In the genomic region with DNA sequence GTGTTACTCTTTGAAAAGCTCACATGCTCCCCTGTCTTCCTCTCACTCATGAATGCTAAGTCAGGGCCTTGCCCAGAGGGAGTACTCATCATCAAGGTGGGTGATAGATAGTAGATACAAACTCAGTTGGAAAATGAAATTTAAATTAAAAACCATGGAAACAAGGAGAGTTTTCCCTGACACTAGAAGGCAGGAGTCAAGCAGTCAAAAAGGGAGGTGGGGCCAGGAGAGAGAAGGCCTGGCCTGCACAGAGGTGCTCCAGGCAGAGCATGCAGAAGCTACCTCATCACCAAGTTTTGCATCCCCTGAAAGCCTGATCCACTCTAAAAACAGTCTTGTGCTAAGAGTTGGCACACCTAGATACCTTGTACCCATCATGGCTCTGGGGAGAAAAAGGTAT, we compare ENCODE assay signal across 11 cellular contexts.
DNase-seq lines count a peak whose midpoint lies in the region; ATAC-seq and TF ChIP-seq lines count a peak whose summit lies in the region.
"Had no signal": no experiment of that assay in that cellular context is flagged by ENCODE, and none has a peak within 500 bp of the region (broad histone marks: within the 10 kb centered on the region; RNA-seq: fewer than 3 reads in every experiment).

No MANE protein-coding gene starts in this region.

- CTCF ChIA-PET in SK-N-SH (lab: Yijun Ruan, JAX) = no interaction called here
- CTCF ChIA-PET in OCI-LY7 (lab: Charles Lee; ENCODE audit: unreplicated experiment) = no interaction called here

- BruUV-seq in OCI-LY7 (replicated peaks; lab: Mats Ljungman, UMichigan) = no TSS peak

- TF ChIP-seq RAD21 in SK-N-SH (IDR thresholded peaks at IDR 0.05; ENCODE audit: low read length) = 0 out of 2 replicates have a peak, but pooled peaks have one; percentile 14

- ATAC-seq in SK-N-SH treated with all-trans-retinoic acid at 6 μM for 48 hours = no peak; the same call in 2 of the 3 replicates
- peak; percentile 57 for ATAC-seq in foreskin keratinocyte
- peak; percentile 47 for ATAC-seq in upper lobe of right lung
- ATAC-seq: stimulated activated naive CD8-positive, alpha-beta T cell treated with anti-CD3 and anti-CD28 coated beads, Interleukin-15, amount 100 ng/mL, for 72 hours had no signal

- H2AFZ ChIP-seq in SK-N-SH (ENCODE audit: low read depth) (no peak overlapping the region), OCI-LY7 (ENCODE audit: low read length) (no peak overlapping the region)

- DNase-seq in SK-N-SH = no peak
- no peak for DNase-seq in OCI-LY7 (ENCODE audit: low spot score)
- DNase-seq in foreskin keratinocyte = peak in 1 of 2 donors; percentile 15
- no peak for DNase-seq in upper lobe of right lung
- DNase-seq in ovary = no peak
- no peak for DNase-seq in activated naive CD4-positive, alpha-beta T cell treated with anti-CD3 and anti-CD28 coated beads, Interleukin-2, amount 50 U/mL, for 16 hours
- no peak for DNase-seq in A172 (ENCODE audit: low spot score)
- DNase-seq: C1 segment of cervical spinal cord; mesenchymal stem cell; stimulated activated naive CD8-positive, alpha-beta T cell treated with anti-CD3 and anti-CD28 coated beads, Interleukin-15, amount 100 ng/mL, for 72 hours had no signal

- H4K20me1 ChIP-seq in SK-N-SH (ENCODE audit: insufficient read depth) (no peaks in the 10 kb centered on the region), OCI-LY7 (ENCODE audit: insufficient read depth, low read length) (no peaks in the 10 kb centered on the region)

- POLR2A ChIA-PET in SK-N-SH (lab: Yijun Ruan, JAX) (no interaction called here), OCI-LY7 (lab: Charles Lee) (no interaction called here)

- H3K36me3 ChIP-seq in SK-N-SH (replicated peaks in 1 of 2; ENCODE audit: control insufficient read depth in 1 of 2, insufficient read depth in 2 of 2, low read length in 1 of 2) (no peaks in the 10 kb centered on the region), OCI-LY7 (ENCODE audit: insufficient read depth, low read length) (no peaks in the 10 kb centered on the region), upper lobe of right lung (no peaks in the 10 kb centered on the region), ovary (no peaks in the 10 kb centered on the region)

- H3F3A ChIP-seq in SK-N-SH (replicated peaks; ENCODE audit: insufficient read depth) = no peaks in the 10 kb centered on the region

- no peak overlapping the region for H3K4me2 ChIP-seq in SK-N-SH
- H3K4me2 ChIP-seq in OCI-LY7 (ENCODE audit: low read length) = no peak overlapping the region

- intact Hi-C loops in OCI-LY7 (cut with micrococcal nuclease; ENCODE audit: unreplicated experiment) (no loop called here), upper lobe of right lung (cut with DNase I) (no loop called here), ovary (cut with DNase I) (no loop called here)

- no peaks in the 10 kb centered on the region for H3K4me1 ChIP-seq in SK-N-SH (ENCODE audit: control insufficient read depth in 1 of 2, insufficient read depth in 2 of 2, low read depth in 1 of 2, low read length in 1 of 2)
- no peaks in the 10 kb centered on the region for H3K4me1 ChIP-seq in OCI-LY7 (ENCODE audit: insufficient read depth, low read length, poor library complexity, severe bottlenecking)
- H3K4me1 ChIP-seq in foreskin keratinocyte = no peaks in the 10 kb centered on the region
- no peaks in the 10 kb centered on the region for H3K4me1 ChIP-seq in upper lobe of right lung
- H3K4me1 ChIP-seq in ovary (ENCODE audit: insufficient read depth) = no peaks in the 10 kb centered on the region

- TF ChIP-seq POLR2A in ovary (IDR thresholded peaks at IDR 0.05) = no peak

- no peaks in the 10 kb centered on the region for H3K9me3 ChIP-seq in SK-N-SH
- H3K9me3 ChIP-seq in OCI-LY7 (ENCODE audit: low read length) = no peaks in the 10 kb centered on the region
- H3K9me3 ChIP-seq in upper lobe of right lung = no peaks in the 10 kb centered on the region
- no peaks in the 10 kb centered on the region for H3K9me3 ChIP-seq in ovary

- no peak overlapping the region for H3K9ac ChIP-seq in SK-N-SH

- TF ChIP-seq CTCF in SK-N-SH (IDR thresholded peaks at IDR 0.05) = peak; percentile 25; the same call in 1 of the 2 replicates
- 0 out of 2 replicates have a peak, but pooled peaks have one; percentile 24 for TF ChIP-seq CTCF in OCI-LY7 (conservative IDR thresholded peaks at IDR 0.05; ENCODE audit: low read length)
- TF ChIP-seq CTCF in foreskin keratinocyte (conservative IDR thresholded peaks at IDR 0.05) = peak; percentile 68
- TF ChIP-seq CTCF in upper lobe of right lung (IDR thresholded peaks at IDR 0.05) = peak; percentile 6
- TF ChIP-seq CTCF in ovary (IDR thresholded peaks at IDR 0.05) = no peak

- no peaks in the 10 kb centered on the region for H3K9me2 ChIP-seq in SK-N-SH
- no peaks in the 10 kb centered on the region for H3K9me2 ChIP-seq in OCI-LY7 (ENCODE audit: insufficient read depth, low read length)

- H3K27me3 ChIP-seq in SK-N-SH (ENCODE audit: insufficient read depth) = no peaks in the 10 kb centered on the region
- peaks cover 23% of the 10 kb centered on the region for H3K27me3 ChIP-seq in foreskin keratinocyte
- H3K27me3 ChIP-seq in upper lobe of right lung = no peaks in the 10 kb centered on the region
- H3K27me3 ChIP-seq in ovary = no peaks in the 10 kb centered on the region

- H3K27ac ChIP-seq in SK-N-SH (ENCODE audit: low read depth in 2 of 2, low read length in 1 of 2) = no peak overlapping the region
- H3K27ac ChIP-seq in OCI-LY7 (ENCODE audit: low read depth, low read length, poor library complexity, severe bottlenecking) = no peak overlapping the region
- H3K27ac ChIP-seq in foreskin keratinocyte = no peak overlapping the region
- H3K27ac ChIP-seq in upper lobe of right lung = no peak overlapping the region
- no peak overlapping the region for H3K27ac ChIP-seq in ovary

- H3K4me3 ChIP-seq in SK-N-SH (ENCODE audit: low read depth in 2 of 2, low read length in 1 of 2) (no peak overlapping the region), OCI-LY7 (ENCODE audit: low read depth, low read length, poor library complexity, severe bottlenecking) (no peak overlapping the region), upper lobe of right lung (no peak overlapping the region), ovary (no peak overlapping the region)

- no peaks in the 10 kb centered on the region for H3K79me2 ChIP-seq in SK-N-SH (ENCODE audit: insufficient read depth)
- H3K79me2 ChIP-seq in OCI-LY7 (ENCODE audit: insufficient read depth, low read depth, low read length) = no peaks in the 10 kb centered on the region

- no peak for TF ChIP-seq EP300 in SK-N-SH (IDR thresholded peaks at IDR 0.05; ENCODE audit: borderline replicate concordance in 1 of 2, low read depth in 1 of 2, low read length in 1 of 2)
- TF ChIP-seq EP300 in ovary (IDR thresholded peaks at IDR 0.05) = no peak

TF ChIP-seq in SK-N-SH, 30 proteins besides CTCF, POLR2A, EP300 and RAD21 (continues in another document):
- TF ChIP-seq RCOR1 (IDR thresholded peaks at IDR 0.05; ENCODE audit: low read length) = no peak
- TF ChIP-seq GABPA (IDR thresholded peaks at IDR 0.05; ENCODE audit: low read depth) = no peak
- TF ChIP-seq, protein P1, sequence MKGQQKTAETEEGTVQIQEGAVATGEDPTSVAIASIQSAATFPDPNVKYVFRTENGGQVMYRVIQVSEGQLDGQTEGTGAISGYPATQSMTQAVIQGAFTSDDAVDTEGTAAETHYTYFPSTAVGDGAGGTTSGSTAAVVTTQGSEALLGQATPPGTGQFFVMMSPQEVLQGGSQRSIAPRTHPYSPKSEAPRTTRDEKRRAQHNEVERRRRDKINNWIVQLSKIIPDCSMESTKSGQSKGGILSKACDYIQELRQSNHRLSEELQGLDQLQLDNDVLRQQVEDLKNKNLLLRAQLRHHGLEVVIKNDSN (IDR thresholded peaks at IDR 0.05; ENCODE audit: borderline replicate concordance, low read depth) = no peak
- no peak for TF ChIP-seq FOXM1 (IDR thresholded peaks at IDR 0.05; ENCODE audit: low read depth)
- TF ChIP-seq GATA2 (CRISPR knock-in tag; IDR thresholded peaks at IDR 0.05) = no peak
- no peak for TF ChIP-seq FOXJ3 (CRISPR knock-in tag; IDR thresholded peaks at IDR 0.05)
- no peak for TF ChIP-seq SIN3A (IDR thresholded peaks at IDR 0.05; ENCODE audit: borderline replicate concordance, low read depth, low read length)
- TF ChIP-seq, protein P2, sequence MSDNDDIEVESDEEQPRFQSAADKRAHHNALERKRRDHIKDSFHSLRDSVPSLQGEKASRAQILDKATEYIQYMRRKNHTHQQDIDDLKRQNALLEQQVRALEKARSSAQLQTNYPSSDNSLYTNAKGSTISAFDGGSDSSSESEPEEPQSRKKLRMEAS (IDR thresholded peaks at IDR 0.05; ENCODE audit: low read depth) = no peak

TF ChIP-seq in SK-N-SH treated with all-trans-retinoic acid at 6 μM for 48 hours, 23 proteins besides CTCF, POLR2A, EP300 and RAD21 (continues in another document):
- TF ChIP-seq SNAI2 (CRISPR knock-in tag; IDR thresholded peaks at IDR 0.05) (no peak), TOX (CRISPR knock-in tag; IDR thresholded peaks at IDR 0.05; ENCODE audit: borderline replicate concordance) (no peak), ARNTL (CRISPR knock-in tag; IDR thresholded peaks at IDR 0.05; ENCODE audit: borderline replicate concordance, low read depth) (no peak), ISL1 (CRISPR knock-in tag; IDR thresholded peaks at IDR 0.05) (no peak), BACH2 (CRISPR knock-in tag; IDR thresholded peaks at IDR 0.05; ENCODE audit: borderline replicate concordance) (no peak)
- TF ChIP-seq, protein P3, sequence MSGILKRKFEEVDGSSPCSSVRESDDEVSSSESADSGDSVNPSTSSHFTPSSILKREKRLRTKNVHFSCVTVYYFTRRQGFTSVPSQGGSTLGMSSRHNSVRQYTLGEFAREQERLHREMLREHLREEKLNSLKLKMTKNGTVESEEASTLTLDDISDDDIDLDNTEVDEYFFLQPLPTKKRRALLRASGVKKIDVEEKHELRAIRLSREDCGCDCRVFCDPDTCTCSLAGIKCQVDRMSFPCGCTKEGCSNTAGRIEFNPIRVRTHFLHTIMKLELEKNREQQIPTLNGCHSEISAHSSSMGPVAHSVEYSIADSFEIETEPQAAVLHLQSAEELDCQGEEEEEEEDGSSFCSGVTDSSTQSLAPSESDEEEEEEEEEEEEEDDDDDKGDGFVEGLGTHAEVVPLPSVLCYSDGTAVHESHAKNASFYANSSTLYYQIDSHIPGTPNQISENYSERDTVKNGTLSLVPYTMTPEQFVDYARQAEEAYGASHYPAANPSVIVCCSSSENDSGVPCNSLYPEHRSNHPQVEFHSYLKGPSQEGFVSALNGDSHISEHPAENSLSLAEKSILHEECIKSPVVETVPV (CRISPR knock-in tag; IDR thresholded peaks at IDR 0.05) = no peak
- TF ChIP-seq, protein P4, sequence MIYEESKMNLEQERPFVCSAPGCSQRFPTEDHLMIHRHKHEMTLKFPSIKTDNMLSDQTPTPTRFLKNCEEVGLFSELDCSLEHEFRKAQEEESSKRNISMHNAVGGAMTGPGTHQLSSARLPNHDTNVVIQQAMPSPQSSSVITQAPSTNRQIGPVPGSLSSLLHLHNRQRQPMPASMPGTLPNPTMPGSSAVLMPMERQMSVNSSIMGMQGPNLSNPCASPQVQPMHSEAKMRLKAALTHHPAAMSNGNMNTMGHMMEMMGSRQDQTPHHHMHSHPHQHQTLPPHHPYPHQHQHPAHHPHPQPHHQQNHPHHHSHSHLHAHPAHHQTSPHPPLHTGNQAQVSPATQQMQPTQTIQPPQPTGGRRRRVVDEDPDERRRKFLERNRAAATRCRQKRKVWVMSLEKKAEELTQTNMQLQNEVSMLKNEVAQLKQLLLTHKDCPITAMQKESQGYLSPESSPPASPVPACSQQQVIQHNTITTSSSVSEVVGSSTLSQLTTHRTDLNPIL (CRISPR knock-in tag; IDR thresholded peaks at IDR 0.05; ENCODE audit: low read depth) = no peak

Comparison
In these comparisons a context has a peak if more than half of its experiments do, and no peak if none do; other contexts are left out.
1. CTCF ChIP-seq: peak in SK-N-SH (single experiment), OCI-LY7 (single experiment), foreskin keratinocyte (single experiment) and upper lobe of right lung (single experiment); none in ovary (0 of 3).